Comparison of ENCODE assay signal across 8 cellular contexts in the genomic region with DNA sequence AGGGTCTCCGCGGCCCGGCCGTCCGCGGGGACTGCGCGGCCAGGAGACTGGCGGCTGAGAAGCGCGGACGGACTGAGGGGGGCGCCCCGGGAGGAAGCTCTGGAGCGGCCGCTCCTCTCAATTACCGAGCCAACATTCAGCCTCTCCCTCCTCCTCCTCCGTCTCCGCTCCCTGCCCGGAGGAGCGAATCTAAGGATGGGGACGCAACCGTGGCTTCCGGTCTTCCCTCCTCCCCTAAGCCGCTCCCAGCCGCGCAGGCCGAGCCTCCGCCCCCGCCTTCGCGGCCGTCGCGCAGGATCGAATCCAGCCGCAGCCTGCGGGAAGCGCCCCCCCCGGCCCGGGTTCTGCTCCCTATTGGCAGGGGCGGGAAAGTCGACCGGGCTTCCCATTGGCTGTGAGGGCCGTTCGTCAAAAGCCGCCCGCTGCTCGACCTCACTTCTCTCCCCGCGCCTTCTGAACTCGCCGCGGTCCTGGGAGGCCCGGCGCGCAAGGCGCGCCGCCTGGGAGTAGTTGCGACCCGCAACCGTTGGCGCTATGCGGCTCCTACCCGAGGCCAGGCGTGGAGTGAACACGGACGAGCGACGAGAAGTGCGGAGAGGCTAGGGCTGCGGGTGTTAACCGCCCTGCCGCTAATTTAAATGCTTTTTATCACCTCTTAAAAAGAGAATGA. TPM values are rescaled to one million over a fixed set of nuclear protein-coding genes. Genes with fewer than 3 reads are reported as not detected.
DNase-seq lines count a peak whose midpoint lies in the region; TF ChIP-seq lines count a peak whose summit lies in the region.

A gene (minus strand): TSS at position 197 of the 670 bp plus-strand sequence. CDS start 302 bp downstream, outside the sequence.

- peaks cover 68% of the 10 kb centered on the region for H3K4me1 Mint-ChIP-seq in nephron progenitor cell
- H3K4me1 Mint-ChIP-seq in stimulated activated naive CD8-positive, alpha-beta T cell treated with anti-CD3 and anti-CD28 coated beads, Interleukin-15, Interleukin-2, amounts not matched to agents 100 ng/mL and 50 ng/mL, for 24 hours (ENCODE audit: low read depth) = peaks cover 59% of the 10 kb centered on the region

- no peaks in the 10 kb centered on the region for H3K36me3 ChIP-seq in H7 (replicated peaks; ENCODE audit: control insufficient read depth, insufficient read depth, low read length)
- H3K36me3 ChIP-seq in MM.1S (replicated peaks; ENCODE audit: insufficient read depth, low read length) = no peaks in the 10 kb centered on the region
- H3K36me3 ChIP-seq in SJCRH30 = no peaks in the 10 kb centered on the region

- H3K27ac Mint-ChIP-seq in nephron progenitor cell = peak within 1 kb of the TSS; percentile 98
- peak within 1 kb of the TSS; percentile 92 for H3K27ac Mint-ChIP-seq in stimulated activated naive CD8-positive, alpha-beta T cell treated with anti-CD3 and anti-CD28 coated beads, Interleukin-15, Interleukin-2, amounts not matched to agents 100 ng/mL and 50 ng/mL, for 24 hours

- peak within 1 kb of the TSS; percentile 73 for H3K9ac ChIP-seq in MM.1S (ENCODE audit: low read length)

- H3K4me3 Mint-ChIP-seq in nephron progenitor cell = peak within 1 kb of the TSS; percentile 98
- H3K4me3 Mint-ChIP-seq in stimulated activated naive CD8-positive, alpha-beta T cell treated with anti-CD3 and anti-CD28 coated beads, Interleukin-15, Interleukin-2, amounts not matched to agents 100 ng/mL and 50 ng/mL, for 24 hours = peak within 1 kb of the TSS; percentile 96

- no peaks in the 10 kb centered on the region for H4K20me1 ChIP-seq in MM.1S (ENCODE audit: insufficient read depth, low read length)

- H3K9me2 ChIP-seq in MM.1S (replicated peaks; ENCODE audit: insufficient read depth, low read length) = no peaks in the 10 kb centered on the region

- H3K27me3 Mint-ChIP-seq in nephron progenitor cell (ENCODE audit: low read depth, poor library complexity) = peaks cover 3% of the 10 kb centered on the region
- no peaks in the 10 kb centered on the region for H3K27me3 Mint-ChIP-seq in stimulated activated naive CD8-positive, alpha-beta T cell treated with anti-CD3 and anti-CD28 coated beads, Interleukin-15, Interleukin-2, amounts not matched to agents 100 ng/mL and 50 ng/mL, for 24 hours

- H3K4me3 ChIP-seq in H7 (ENCODE audit: insufficient read depth, low read depth, low read length) (peak within 1 kb of the TSS; percentile 89), MM.1S (ENCODE audit: low read length) (peak within 1 kb of the TSS; percentile 79), SJCRH30 (peak within 1 kb of the TSS; percentile 95)

- no peaks in the 10 kb centered on the region for H3K36me3 Mint-ChIP-seq in nephron progenitor cell (ENCODE audit: low read depth)
- H3K36me3 Mint-ChIP-seq in stimulated activated naive CD8-positive, alpha-beta T cell treated with anti-CD3 and anti-CD28 coated beads, Interleukin-15, Interleukin-2, amounts not matched to agents 100 ng/mL and 50 ng/mL, for 24 hours (ENCODE audit: low read depth) = peaks cover 20% of the 10 kb centered on the region

- TF ChIP-seq CTCF in MM.1S (IDR thresholded peaks at IDR 0.05; ENCODE audit: low read length) (no peak), nephron progenitor cell (IDR thresholded peaks at IDR 0.05) (no peak)

- no peaks in the 10 kb centered on the region for H3K9me3 Mint-ChIP-seq in nephron progenitor cell
- H3K9me3 Mint-ChIP-seq in stimulated activated naive CD8-positive, alpha-beta T cell treated with anti-CD3 and anti-CD28 coated beads, Interleukin-15, Interleukin-2, amounts not matched to agents 100 ng/mL and 50 ng/mL, for 24 hours = no peaks in the 10 kb centered on the region

- H2AFZ ChIP-seq in MM.1S (ENCODE audit: low read length) = peak within 1 kb of the TSS; percentile 90

- H3K27ac ChIP-seq in MM.1S (ENCODE audit: low read length) = peak within 1 kb of the TSS; percentile 51; the same call in 1 of the 2 replicates
- H3K27ac ChIP-seq in SJCRH30 = peak within 1 kb of the TSS; percentile 79

- peaks cover 46% of the 10 kb centered on the region for H3K79me2 ChIP-seq in MM.1S (ENCODE audit: low read length)

- DNase-seq in EH (ENCODE audit: low read depth) (peak; percentile 98), H7 (peak; percentile 99), MM.1S (peak; percentile 97), SJCRH30 (peak; percentile 99), activated gamma-delta T cell treated with Interleukin-2 at 50 U/mL for 16 hours (peak; percentile 91), fibroblast of the conjunctiva (ENCODE audit: low read depth) (peak; percentile 96), nephron progenitor cell (peak; percentile 100)

- H3K9me3 ChIP-seq in MM.1S (replicated peaks; ENCODE audit: insufficient read depth, low read length) = no peaks in the 10 kb centered on the region
- H3K9me3 ChIP-seq in SJCRH30 (replicated peaks) = no peaks in the 10 kb centered on the region

- peaks cover 22% of the 10 kb centered on the region for H3K4me1 ChIP-seq in MM.1S (ENCODE audit: low read length)
- peaks cover 38% of the 10 kb centered on the region for H3K4me1 ChIP-seq in SJCRH30

- H3F3A ChIP-seq in MM.1S (ENCODE audit: insufficient read depth, low read length) = peaks cover 22% of the 10 kb centered on the region

- H3K4me2 ChIP-seq in MM.1S (ENCODE audit: low read depth, low read length) = peak within 1 kb of the TSS; percentile 93

- no peaks in the 10 kb centered on the region for H3K27me3 ChIP-seq in H7 (ENCODE audit: control insufficient read depth, insufficient read depth, low read length)
- no peaks in the 10 kb centered on the region for H3K27me3 ChIP-seq in MM.1S (replicated peaks; ENCODE audit: insufficient read depth, low read length)
- no peaks in the 10 kb centered on the region for H3K27me3 ChIP-seq in SJCRH30

RNA-seq across cellular contexts. Expression of the gene that starts here (rescaled TPM):
- total RNA-seq in H7 (2014; rRNA removed; shearing (Covaris generic)) = 71.6 and 72.1 TPM in 2 replicates
- 58.1 and 65.6 TPM in 2 replicates for total RNA-seq in SJCRH30 (2014; rRNA removed; shearing (Covaris generic))

Comparison
In these comparisons a context has a peak if more than half of its experiments do, and no peak if none do; other contexts are left out.
1. Peak in every context shown above with its lines: DNase-seq, H3K4me3 ChIP-seq and H3K27ac ChIP-seq.